8 cellular contexts compared by ENCODE assay signal in the genomic region with DNA sequence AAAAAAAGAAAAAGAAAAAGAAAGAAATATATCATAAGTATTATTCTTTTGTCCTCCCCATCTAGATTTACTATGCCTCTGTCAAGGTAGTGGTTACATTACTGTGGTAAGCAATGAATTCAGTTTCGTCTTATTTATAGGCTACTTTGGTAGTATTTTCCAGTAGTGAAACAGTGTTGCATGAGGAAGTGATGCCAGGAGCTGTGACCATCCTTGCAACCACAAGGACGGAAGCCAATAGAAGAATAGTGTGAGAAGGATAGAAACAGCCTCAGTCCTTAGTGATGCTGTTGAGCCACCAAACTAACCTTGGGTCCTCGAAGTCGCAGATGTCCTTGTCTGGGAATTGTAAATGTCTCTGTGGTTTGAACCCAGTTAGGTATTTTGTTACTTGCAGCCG.
DNase-seq lines count a peak whose midpoint lies in the region; ATAC-seq and TF ChIP-seq lines count a peak whose summit lies in the region.

No MANE protein-coding gene starts in this region.

- H3K36me3 ChIP-seq in Loucy (ENCODE audit: insufficient read depth, low read length) (peaks cover 3% of the 10 kb centered on the region; the same call in 1 of the 2 replicates), mesendoderm (ENCODE audit: control insufficient read depth, insufficient read depth, low read length) (no peaks in the 10 kb centered on the region), tibial nerve (no peaks in the 10 kb centered on the region)

- ATAC-seq in GM18873 (IDR thresholded peaks at IDR 0.05; ENCODE audit: low FRiP score, unreplicated experiment) (peak; percentile 67), HG02642 (IDR thresholded peaks at IDR 0.05; ENCODE audit: poor library complexity, unreplicated experiment) (peak; percentile 69)

- TF ChIP-seq POLR2A in tibial nerve (IDR thresholded peaks at IDR 0.05) = no peak

- DNase-seq in mesendoderm = no peak
- no peak for DNase-seq in tibial nerve (ENCODE audit: low spot score in 2 of 2)
- no peak for DNase-seq in H4 (ENCODE audit: low spot score)
- no peak for DNase-seq in stimulated activated CD8-positive, alpha-beta memory T cell treated with anti-CD3 and anti-CD28 coated beads, Interleukin-4, amount 100 ng/mL, for 48 hours
- no peak for DNase-seq in pons (ENCODE audit: low spot score)

- H3F3A ChIP-seq in Loucy (ENCODE audit: low read depth) = peaks cover 16% of the 10 kb centered on the region

- H3K9me3 ChIP-seq in Loucy (ENCODE audit: insufficient read depth, low read depth, low read length) (no peaks in the 10 kb centered on the region), tibial nerve (no peaks in the 10 kb centered on the region)

- H2AFZ ChIP-seq in Loucy (ENCODE audit: low read length) = no peak overlapping the region

- no CpG with 5 or more reads among the region's 5 CpGs for WGBS in mesendoderm (ENCODE audit: extremely low coverage, insufficient coverage, low lambda C conversion rate)
- WGBS in tibial nerve, 2 donors = 85 to 94% methylated on average over 5 of the region's 5 CpGs

- H3K27ac ChIP-seq in mesendoderm (ENCODE audit: low read depth, low read length) (no peak overlapping the region), tibial nerve (no peak overlapping the region)

- no peaks in the 10 kb centered on the region for H4K20me1 ChIP-seq in Loucy (ENCODE audit: insufficient read depth, low read length, poor library complexity, severe bottlenecking)

- no peak overlapping the region for H3K18ac ChIP-seq in mesendoderm (ENCODE audit: low read length)

- peak overlapping the region; percentile 62 for H3K4me2 ChIP-seq in Loucy (ENCODE audit: low read depth, low read length, poor library complexity, severe bottlenecking)
- no peak overlapping the region for H3K4me2 ChIP-seq in mesendoderm (ENCODE audit: low read length)

- no peak overlapping the region for H4K8ac ChIP-seq in mesendoderm (ENCODE audit: low read depth, low read length)

- H3K23ac ChIP-seq in mesendoderm (ENCODE audit: low read length) = no peak overlapping the region

- H3K79me2 ChIP-seq in Loucy (ENCODE audit: insufficient read depth, low read length) (no peaks in the 10 kb centered on the region), mesendoderm (ENCODE audit: control insufficient read depth, insufficient read depth, low read length) (no peaks in the 10 kb centered on the region)

- no peak overlapping the region for H2BK5ac ChIP-seq in mesendoderm (ENCODE audit: low read length)

- no peak overlapping the region for H2BK120ac ChIP-seq in mesendoderm (ENCODE audit: low read depth, low read length)

- no peak for TF ChIP-seq CTCF in Loucy (conservative IDR thresholded peaks at IDR 0.05; ENCODE audit: low read length)
- no peak for TF ChIP-seq CTCF in tibial nerve (IDR thresholded peaks at IDR 0.05)

- TF ChIP-seq EP300 in tibial nerve (IDR thresholded peaks at IDR 0.05) = no peak

- H3K4me1 ChIP-seq in Loucy (ENCODE audit: insufficient read depth, low read length, poor library complexity, severe bottlenecking) (peaks cover 51% of the 10 kb centered on the region), mesendoderm (ENCODE audit: control insufficient read depth, low read depth, low read length) (peaks cover 13% of the 10 kb centered on the region), tibial nerve (peaks cover 0 to 14% (median 2%) of the 10 kb centered on the region in 4 donors)

- H3K27me3 ChIP-seq in Loucy (ENCODE audit: insufficient read depth, low read length, poor library complexity, severe bottlenecking) (no peaks in the 10 kb centered on the region), mesendoderm (ENCODE audit: insufficient read depth, low read length, poor library complexity) (no peaks in the 10 kb centered on the region), tibial nerve (no peaks in the 10 kb centered on the region)

- H3K79me1 ChIP-seq in mesendoderm (ENCODE audit: low read length) = no peaks in the 10 kb centered on the region

- H2BK15ac ChIP-seq in mesendoderm (replicated peaks; ENCODE audit: low read depth) = no peak overlapping the region

- H3K9ac ChIP-seq in Loucy (ENCODE audit: low read depth, low read length, poor library complexity, severe bottlenecking) = no peak overlapping the region
- no peak overlapping the region for H3K9ac ChIP-seq in mesendoderm (ENCODE audit: low read length)

- no peak overlapping the region for H3K56ac ChIP-seq in mesendoderm (ENCODE audit: low read length)

- H3K4ac ChIP-seq in mesendoderm (ENCODE audit: low read depth, low read length) = peak overlapping the region; percentile 17

- no peak overlapping the region for H3K4me3 ChIP-seq in Loucy (ENCODE audit: low read length, poor library complexity, severe bottlenecking)
- no peak overlapping the region for H3K4me3 ChIP-seq in mesendoderm (ENCODE audit: low read length)
- no peak overlapping the region for H3K4me3 ChIP-seq in tibial nerve

- H2AK5ac ChIP-seq in mesendoderm (ENCODE audit: low read length) = no peak overlapping the region

- H4K5ac ChIP-seq in mesendoderm (ENCODE audit: low read length) = no peak overlapping the region

- H3K9me2 ChIP-seq in Loucy (replicated peaks; ENCODE audit: low read depth, low read length) = no peaks in the 10 kb centered on the region
